Comparison of ENCODE assay signal across 13 cellular contexts in the genomic region with DNA sequence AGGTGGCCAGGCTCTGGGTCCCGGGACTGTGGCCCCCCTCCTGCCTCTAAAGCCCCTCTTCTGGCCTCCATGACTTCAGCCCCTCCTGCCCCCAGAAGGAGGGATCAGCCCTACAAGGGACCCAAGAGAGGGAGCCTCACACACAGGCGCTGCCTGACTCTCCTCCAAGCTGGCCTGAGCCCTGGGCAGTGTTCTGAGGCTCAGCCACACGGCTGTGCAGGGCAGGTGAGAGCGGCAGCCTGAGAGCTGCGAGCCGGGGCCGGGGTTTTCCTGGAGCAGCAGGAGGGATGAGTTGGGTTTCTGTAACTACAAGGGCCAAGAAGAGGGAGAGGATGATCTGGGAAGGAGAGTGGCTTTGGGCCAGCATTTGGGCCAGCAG.
"Had no signal": no experiment of that assay in that cellular context is flagged by ENCODE, and none has a peak within 500 bp of the region (broad histone marks: within the 10 kb centered on the region; RNA-seq: fewer than 3 reads in every experiment).

No MANE protein-coding gene starts in this region.

- H3K9me3 ChIP-seq: gastrocnemius medialis had no signal

- H3K4me3 Mint-ChIP-seq: activated naive CD8-positive, alpha-beta T cell treated with anti-CD3 and anti-CD28 coated beads, Interleukin-2, amount 10 ng/mL, durations not matched to agents 7 days and 5 days; activated T-cell treated with anti-CD3 and anti-CD28 coated beads, Interleukin-2, amount 50 U/mL, for 4 hours; nephron progenitor cell; T-helper 1 cell treated with Interleukin-12 subunit alpha and Interleukin-12 subunit beta and Interleukin-4 antibody, amounts not matched to agents 30 μg/mL and 1 μg/mL, for 36 hours; type B pancreatic cell had no signal

- H3K27ac Mint-ChIP-seq: activated naive CD8-positive, alpha-beta T cell treated with anti-CD3 and anti-CD28 coated beads, Interleukin-2, amount 10 ng/mL, durations not matched to agents 7 days and 5 days; nephron progenitor cell; T-helper 1 cell treated with Interleukin-12 subunit alpha and Interleukin-12 subunit beta and Interleukin-4 antibody, amounts not matched to agents 30 μg/mL and 1 μg/mL, for 36 hours; type B pancreatic cell had no signal

- H3K27me3 ChIP-seq: gastrocnemius medialis had no signal

- H3K9me3 Mint-ChIP-seq: activated naive CD8-positive, alpha-beta T cell treated with anti-CD3 and anti-CD28 coated beads, Interleukin-2, amount 10 ng/mL, durations not matched to agents 7 days and 5 days; activated T-cell treated with anti-CD3 and anti-CD28 coated beads, Interleukin-2, amount 50 U/mL, for 4 hours; nephron progenitor cell; T-helper 1 cell treated with Interleukin-12 subunit alpha and Interleukin-12 subunit beta and Interleukin-4 antibody, amounts not matched to agents 30 μg/mL and 1 μg/mL, for 36 hours; type B pancreatic cell had no signal

- H3K27ac ChIP-seq: gastrocnemius medialis had no signal

- DNase-seq: activated CD4-positive, CD25-positive, alpha-beta regulatory T cell; activated gamma-delta T cell; activated naive CD8-positive, alpha-beta T cell treated with anti-CD3 and anti-CD28 coated beads, Interleukin-2, amount 10 ng/mL, durations not matched to agents 7 days and 5 days; activated T-cell treated with anti-CD3 and anti-CD28 coated beads, Interleukin-2, amount 50 U/mL, for 4 hours; gastrocnemius medialis; islet precursor cell; mammary epithelial cell; nephron progenitor cell; small intestine had no signal

- H3K4me1 ChIP-seq: gastrocnemius medialis had no signal

- H3K36me3 ChIP-seq: gastrocnemius medialis had no signal

- H3K36me3 Mint-ChIP-seq: activated naive CD8-positive, alpha-beta T cell treated with anti-CD3 and anti-CD28 coated beads, Interleukin-2, amount 10 ng/mL, durations not matched to agents 7 days and 5 days; type B pancreatic cell had no signal

- H3K27me3 Mint-ChIP-seq: activated naive CD8-positive, alpha-beta T cell treated with anti-CD3 and anti-CD28 coated beads, Interleukin-2, amount 10 ng/mL, durations not matched to agents 7 days and 5 days; type B pancreatic cell had no signal

- ATAC-seq: activated T-cell treated with anti-CD3 and anti-CD28 coated beads, Interleukin-2, amount 50 U/mL, for 4 hours; gastrocnemius medialis; left lobe of liver; right cardiac atrium had no signal

- H3K4me3 ChIP-seq: gastrocnemius medialis had no signal
